ENCODE assay signal across 28 cellular contexts in the genomic region with DNA sequence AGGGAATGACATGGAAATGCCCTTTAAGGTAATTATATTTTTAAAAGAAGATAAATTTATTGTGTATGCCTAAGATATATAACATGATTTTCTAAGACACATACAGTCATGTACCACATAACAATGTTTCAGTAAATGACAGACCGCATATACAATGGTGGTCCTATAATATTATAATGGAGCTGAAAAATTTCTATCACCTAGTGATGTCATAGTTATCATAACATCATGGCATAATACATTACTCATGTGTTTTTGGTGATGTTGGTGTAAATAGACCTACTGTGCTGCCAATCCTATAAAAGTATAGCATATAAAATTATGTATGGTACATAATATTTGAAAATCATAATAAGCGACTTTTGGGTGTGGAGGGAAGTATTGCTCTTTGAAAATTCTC.
"Had no signal": no experiment of that assay in that cellular context is flagged by ENCODE, and none has a peak within 500 bp of the region (broad histone marks: within the 10 kb centered on the region; RNA-seq: fewer than 3 reads in every experiment).

No MANE protein-coding gene starts in this region.

- H3K27me3 ChIP-seq: colonic mucosa, esophagus muscularis mucosa, esophagus squamous epithelium, gastrocnemius medialis, gastroesophageal sphincter had no signal

- H3K27ac ChIP-seq: colonic mucosa, coronary artery, epithelial cell of prostate, esophagus muscularis mucosa, esophagus squamous epithelium, foreskin keratinocyte, gastrocnemius medialis, gastroesophageal sphincter, heart left ventricle, heart right ventricle had no signal

- FAIRE-seq: colon, endometrium, endothelial cell of umbilical vein, frontal cortex had no signal

- H3K4me3 ChIP-seq: colonic mucosa, coronary artery, dorsolateral prefrontal cortex, esophagus muscularis mucosa, esophagus squamous epithelium, gastrocnemius medialis, gastroesophageal sphincter, heart left ventricle, heart right ventricle had no signal

- DNase-seq: colonic mucosa; cortex of kidney; dermis blood vessel endothelial cell; dorsolateral prefrontal cortex; effector CD4-positive, alpha-beta T cell; effector CD8-positive, alpha-beta T cell; effector memory CD4-positive, alpha-beta T cell; effector memory CD8-positive, alpha-beta T cell; endodermal cell; erythroblast; esophagus squamous epithelium; foreskin fibroblast; foreskin keratinocyte; foreskin melanocyte; gastrocnemius medialis; glutamatergic neuron; head of caudate nucleus; heart left ventricle; heart right ventricle had no signal

- ATAC-seq: effector memory CD8-positive, alpha-beta T cell; esophagus mucosa; foreskin keratinocyte; gastrocnemius medialis; gastroesophageal sphincter; heart left ventricle; heart right ventricle had no signal

- H3K9me3 ChIP-seq: colonic mucosa, esophagus muscularis mucosa, esophagus squamous epithelium, gastrocnemius medialis, gastroesophageal sphincter, heart left ventricle, heart right ventricle had no signal

- H3K36me3 ChIP-seq: colonic mucosa, esophagus muscularis mucosa, esophagus squamous epithelium, gastrocnemius medialis, gastroesophageal sphincter, heart left ventricle, heart right ventricle had no signal

- H3K4me1 ChIP-seq: colonic mucosa, esophagus muscularis mucosa, esophagus squamous epithelium, foreskin keratinocyte, gastrocnemius medialis, gastroesophageal sphincter, heart left ventricle, heart right ventricle had no signal
